21 cellular contexts compared by ENCODE assay signal in the genomic region with DNA sequence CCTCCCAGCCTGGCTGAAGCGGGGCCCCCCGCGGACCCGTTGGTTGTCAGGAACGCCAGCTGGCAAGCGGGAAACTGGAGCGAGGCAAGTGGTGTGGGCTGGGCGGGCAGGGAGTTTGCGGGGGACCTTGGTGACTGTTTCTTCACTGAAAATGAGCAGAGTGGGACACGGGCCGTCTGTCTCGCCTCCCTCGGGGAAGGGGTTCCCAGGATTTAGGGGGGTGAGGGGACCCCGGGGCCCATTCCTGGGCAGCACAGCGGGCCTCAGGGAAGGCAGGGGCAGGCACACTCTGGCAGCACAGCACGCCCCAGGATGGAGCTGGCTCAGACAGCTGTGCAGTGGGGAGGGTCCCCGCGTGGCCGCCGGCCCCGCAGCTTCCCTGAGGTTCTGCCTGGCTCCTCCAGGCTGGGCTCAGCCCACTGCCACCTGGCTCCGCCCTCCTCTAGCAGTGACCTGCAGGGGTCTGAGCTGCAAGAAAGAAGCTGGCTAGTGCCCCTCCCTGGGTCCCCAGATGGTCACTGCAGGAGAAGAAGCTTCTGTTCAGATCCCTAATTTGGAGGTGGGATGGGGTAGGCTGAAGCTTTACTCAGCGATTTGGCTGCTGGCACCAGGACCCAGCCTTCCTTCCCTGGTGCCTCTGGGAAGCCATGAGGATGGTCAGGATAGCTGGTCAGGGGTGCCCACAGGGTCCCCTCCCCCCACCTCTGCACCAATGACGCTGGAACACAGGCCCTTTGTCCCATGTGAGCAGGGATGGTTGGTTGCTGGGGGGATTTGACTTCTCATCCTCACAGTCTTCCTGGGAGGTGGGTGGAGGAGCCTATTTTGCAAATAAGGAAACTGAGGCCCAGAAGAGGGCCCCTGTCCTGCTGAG.
DNase-seq lines count a peak whose midpoint lies in the region; ATAC-seq and TF ChIP-seq lines count a peak whose summit lies in the region.
"Had no signal": no experiment of that assay in that cellular context is flagged by ENCODE, and none has a peak within 500 bp of the region (broad histone marks: within the 10 kb centered on the region; RNA-seq: fewer than 3 reads in every experiment).

No MANE protein-coding gene starts in this region.

- no peak overlapping the region for H2BK120ac ChIP-seq in mesendoderm (ENCODE audit: low read depth, low read length)

- H4K8ac ChIP-seq in mesendoderm (ENCODE audit: low read depth, low read length): no peak overlapping the region

- no peak for ATAC-seq in right cardiac atrium
- no peak for ATAC-seq in left ventricle myocardium superior
- no peak for ATAC-seq in HG03135 (IDR thresholded peaks at IDR 0.05; ENCODE audit: unreplicated experiment)
- no peak for ATAC-seq in activated CD4-positive, alpha-beta T cell treated with anti-CD3 and anti-CD28 coated beads for 36 hours
- ATAC-seq: activated naive CD4-positive, alpha-beta T cell treated with anti-CD3 and anti-CD28 coated beads, Interleukin-2, amount 50 U/mL, for 72 hours; natural killer cell; Right ventricle myocardium inferior; sciatic nerve had no signal

- no peak overlapping the region for H3K56ac ChIP-seq in mesendoderm (ENCODE audit: low read length)

- H3K36me3 ChIP-seq in WERI-Rb-1 (no peaks in the 10 kb centered on the region), mesendoderm (ENCODE audit: control insufficient read depth, insufficient read depth, low read length) (no peaks in the 10 kb centered on the region)
- H3K36me3 ChIP-seq: ascending aorta had no signal

- H3K9me3 ChIP-seq in right cardiac atrium (ENCODE audit: control insufficient read depth, low read length): no peaks in the 10 kb centered on the region
- H3K9me3 ChIP-seq in WERI-Rb-1 (ENCODE audit: severe bottlenecking): no peaks in the 10 kb centered on the region
- H3K9me3 ChIP-seq: ascending aorta had no signal

- no peaks in the 10 kb centered on the region for H3K9me3 Mint-ChIP-seq in activated CD4-positive, alpha-beta T cell treated with anti-CD3 and anti-CD28 coated beads for 36 hours (ENCODE audit: low read depth)
- H3K9me3 Mint-ChIP-seq: activated naive CD4-positive, alpha-beta T cell treated with anti-CD3 and anti-CD28 coated beads, Interleukin-2, amount 50 U/mL, for 72 hours; central memory CD8-positive, alpha-beta T cell; natural killer cell; stimulated activated naive CD8-positive, alpha-beta T cell treated with anti-CD3 and anti-CD28 coated beads, Interleukin-15, Interleukin-2, amounts not matched to agents 100 ng/mL and 50 ng/mL, for 24 hours had no signal

- intact Hi-C loops in right cardiac atrium (cut with DNase I) (no loop called here), left ventricle myocardium superior (cut with micrococcal nuclease) (no loop called here)
- intact Hi-C loops in activated CD4-positive, alpha-beta T cell treated with anti-CD3 and anti-CD28 coated beads for 36 hours (cut with DNase I, micrococcal nuclease): no loop called here

- CTCF ChIA-PET in activated CD4-positive, alpha-beta T cell treated with anti-CD3 and anti-CD28 coated beads for 36 hours (lab: Charles Lee): no interaction called here

- POLR2A ChIA-PET in activated CD4-positive, alpha-beta T cell treated with anti-CD3 and anti-CD28 coated beads for 36 hours (lab: Charles Lee): no interaction called here

- H3K4me1 ChIP-seq in right cardiac atrium (ENCODE audit: control insufficient read depth, insufficient read depth, low read length) (peaks cover 12% of the 10 kb centered on the region), mesendoderm (ENCODE audit: control insufficient read depth, low read depth, low read length) (no peaks in the 10 kb centered on the region)

- no peak overlapping the region for H3K4me2 ChIP-seq in mesendoderm (ENCODE audit: low read length)

- H3K79me1 ChIP-seq in mesendoderm (ENCODE audit: low read length): no peaks in the 10 kb centered on the region

- no peak overlapping the region for H2AK5ac ChIP-seq in mesendoderm (ENCODE audit: low read length)

- peaks cover 3% of the 10 kb centered on the region for H3K36me3 Mint-ChIP-seq in activated CD4-positive, alpha-beta T cell treated with anti-CD3 and anti-CD28 coated beads for 36 hours (ENCODE audit: low read depth)
- H3K36me3 Mint-ChIP-seq: activated naive CD4-positive, alpha-beta T cell treated with anti-CD3 and anti-CD28 coated beads, Interleukin-2, amount 50 U/mL, for 72 hours; natural killer cell had no signal

- 42% methylated on average over 24 of the region's 24 CpGs for WGBS in right cardiac atrium
- no CpG with 5 or more reads among the region's 24 CpGs for WGBS in mesendoderm (ENCODE audit: extremely low coverage, insufficient coverage, low lambda C conversion rate)

- H3K4me3 Mint-ChIP-seq in activated CD4-positive, alpha-beta T cell treated with anti-CD3 and anti-CD28 coated beads for 36 hours: no peak overlapping the region
- H3K4me3 Mint-ChIP-seq: central memory CD8-positive, alpha-beta T cell; natural killer cell; stimulated activated naive CD8-positive, alpha-beta T cell treated with anti-CD3 and anti-CD28 coated beads, Interleukin-15, Interleukin-2, amounts not matched to agents 100 ng/mL and 50 ng/mL, for 24 hours had no signal

- H3K18ac ChIP-seq in mesendoderm (ENCODE audit: low read length): no peak overlapping the region

- no peaks in the 10 kb centered on the region for H3K27me3 Mint-ChIP-seq in activated CD4-positive, alpha-beta T cell treated with anti-CD3 and anti-CD28 coated beads for 36 hours
- H3K27me3 Mint-ChIP-seq: stimulated activated naive CD8-positive, alpha-beta T cell treated with anti-CD3 and anti-CD28 coated beads, Interleukin-15, Interleukin-2, amounts not matched to agents 100 ng/mL and 50 ng/mL, for 24 hours had no signal

- no peaks in the 10 kb centered on the region for H3K27me3 ChIP-seq in right cardiac atrium (ENCODE audit: control insufficient read depth, insufficient read depth)
- no peaks in the 10 kb centered on the region for H3K27me3 ChIP-seq in WERI-Rb-1 (ENCODE audit: insufficient read depth, low read depth, severe bottlenecking)
- H3K27me3 ChIP-seq in mesendoderm (ENCODE audit: insufficient read depth, low read length, poor library complexity): no peaks in the 10 kb centered on the region
- H3K27me3 ChIP-seq: ascending aorta had no signal

- H3K4ac ChIP-seq in mesendoderm (ENCODE audit: low read depth, low read length): no peak overlapping the region

- H3K9ac ChIP-seq in mesendoderm (ENCODE audit: low read length): no peak overlapping the region

- H3K4me3 ChIP-seq in right cardiac atrium (ENCODE audit: low read length): no peak overlapping the region
- no peak overlapping the region for H3K4me3 ChIP-seq in WERI-Rb-1 (ENCODE audit: low read depth, low read length)
- H3K4me3 ChIP-seq in mesendoderm (ENCODE audit: low read length): no peak overlapping the region
- H3K4me3 ChIP-seq: ascending aorta had no signal

- TF ChIP-seq CTCF in WERI-Rb-1 (IDR thresholded peaks at IDR 0.05; ENCODE audit: low read depth, low read length): no peak

- H3K27ac Mint-ChIP-seq in activated CD4-positive, alpha-beta T cell treated with anti-CD3 and anti-CD28 coated beads for 36 hours: no peak overlapping the region
- H3K27ac Mint-ChIP-seq: natural killer cell; stimulated activated naive CD8-positive, alpha-beta T cell treated with anti-CD3 and anti-CD28 coated beads, Interleukin-15, Interleukin-2, amounts not matched to agents 100 ng/mL and 50 ng/mL, for 24 hours had no signal

- no peak overlapping the region for H2BK5ac ChIP-seq in mesendoderm (ENCODE audit: low read length)

- H4K5ac ChIP-seq in mesendoderm (ENCODE audit: low read length): no peak overlapping the region

- DNase-seq in right cardiac atrium: peak in 2 of 3 donors; percentile 70 to 78
- DNase-seq in left ventricle myocardium superior: no peak
- DNase-seq in WERI-Rb-1: peak; percentile 33
- peak; percentile 34 for DNase-seq in mesendoderm
- DNase-seq in ecto neural progenitor cell (ENCODE audit: low spot score): no peak
- DNase-seq in activated CD4-positive, alpha-beta T cell treated with anti-CD3 and anti-CD28 coated beads for 36 hours: no peak
- DNase-seq: activated CD4-positive, alpha-beta T cell treated with anti-CD3 and anti-CD28 coated beads, Interleukin-2, amount 50 U/mL, for 4 hours; KG1; midbrain; MM.1S; natural killer cell; NCI-H1417 treated with DMSO at 0.1 percent for 48 hours; NCI-H2081 treated with DMSO at 0.1 percent for 48 hours had no signal

- H3K27ac ChIP-seq in right cardiac atrium (ENCODE audit: low read length): no peak overlapping the region
- H3K27ac ChIP-seq in WERI-Rb-1: no peak overlapping the region
- no peak overlapping the region for H3K27ac ChIP-seq in mesendoderm (ENCODE audit: low read depth, low read length)
- H3K27ac ChIP-seq: ascending aorta, VCaP had no signal

- H3K4me1 Mint-ChIP-seq in activated CD4-positive, alpha-beta T cell treated with anti-CD3 and anti-CD28 coated beads for 36 hours: peaks cover 17% of the 10 kb centered on the region

- H3K79me2 ChIP-seq in mesendoderm (ENCODE audit: control insufficient read depth, insufficient read depth, low read length): no peaks in the 10 kb centered on the region

- no peak overlapping the region for H3K23ac ChIP-seq in mesendoderm (ENCODE audit: low read length)

- H2BK15ac ChIP-seq in mesendoderm (replicated peaks; ENCODE audit: low read depth): no peak overlapping the region

Comparison
In these comparisons a context has a peak if more than half of its experiments do, and no peak if none do; other contexts are left out.
1. DNase-seq: peak in right cardiac atrium (2 of 3), WERI-Rb-1 (single experiment) and mesendoderm (single experiment); none in left ventricle myocardium superior (single experiment), ecto neural progenitor cell (single experiment) and activated CD4-positive, alpha-beta T cell treated with anti-CD3 and anti-CD28 coated beads for 36 hours (single experiment).